ENCODE assay signal across 1 cellular context in the genomic region with DNA sequence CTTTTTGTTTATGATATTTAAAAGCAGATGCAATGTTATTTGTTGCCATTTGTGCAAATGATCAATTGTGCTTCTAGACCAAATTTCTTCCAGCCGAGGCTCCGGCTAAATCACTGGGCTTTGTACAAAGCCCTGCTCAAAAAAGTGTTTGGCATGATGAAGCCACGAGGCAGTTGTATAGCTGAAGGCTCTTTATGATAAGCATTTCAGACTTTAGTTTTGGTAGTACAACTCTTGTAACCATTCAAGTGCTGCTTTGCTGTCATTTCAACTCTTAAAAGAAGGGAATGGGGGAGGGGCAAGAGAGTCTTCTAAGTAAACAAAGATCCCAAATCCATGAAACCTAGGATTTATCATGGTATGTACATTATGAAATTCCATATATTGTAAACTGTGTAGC.
A peak's percentile ranks its signal among the peaks of the same experiment; 100 is the strongest.
TF ChIP-seq lines count a peak whose summit lies in the region.

No MANE protein-coding gene starts in this region.

TF ChIP-seq in H1, 55 proteins besides CTCF, POLR2A, EP300 and RAD21:
- TF ChIP-seq JUND (IDR thresholded peaks at IDR 0.05; ENCODE audit: low read length): no peak
- TF ChIP-seq, protein P1, sequence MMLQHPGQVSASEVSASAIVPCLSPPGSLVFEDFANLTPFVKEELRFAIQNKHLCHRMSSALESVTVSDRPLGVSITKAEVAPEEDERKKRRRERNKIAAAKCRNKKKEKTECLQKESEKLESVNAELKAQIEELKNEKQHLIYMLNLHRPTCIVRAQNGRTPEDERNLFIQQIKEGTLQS (IDR thresholded peaks at IDR 0.05; ENCODE audit: insufficient read depth, low read depth, low read length): no peak
- 0 out of 2 replicates have a peak, but pooled peaks have one; percentile 37 for TF ChIP-seq SP1 (IDR thresholded peaks at IDR 0.05; ENCODE audit: low read depth, low read length)
